9 cellular contexts compared by ENCODE assay signal in genomic region chr6:159758031-159759001, GRCh38. TPM values are rescaled to one million over a fixed set of nuclear protein-coding genes. Genes with fewer than 3 reads are reported as not detected.
DNase-seq lines count a peak whose midpoint lies in the region; ATAC-seq and TF ChIP-seq lines count a peak whose summit lies in the region.
"Had no signal": no experiment of that assay in that cellular context is flagged by ENCODE, and none has a peak within 500 bp of the region (broad histone marks: within the 10 kb centered on the region; RNA-seq: fewer than 3 reads in every experiment).

No MANE protein-coding gene starts in this region.

- peak overlapping the region; percentile 67 for H3K27ac Mint-ChIP-seq in activated T-helper 17 cell treated with anti-CD3 and anti-CD28 coated beads, Interleukin-2, amount 50 U/mL, for 72 hours

- H3K36me3 Mint-ChIP-seq in activated T-helper 17 cell treated with anti-CD3 and anti-CD28 coated beads, Interleukin-2, amount 50 U/mL, for 72 hours (ENCODE audit: low read depth), result peaks cover 90% of the 10 kb centered on the region

- ATAC-seq in activated T-helper 17 cell treated with anti-CD3 and anti-CD28 coated beads, Interleukin-2, amount 50 U/mL, for 72 hours (replicated peaks), result no peak
- no peak for ATAC-seq in GM19463 (IDR thresholded peaks at IDR 0.05; ENCODE audit: unreplicated experiment)

- H3K9me3 Mint-ChIP-seq in activated T-helper 17 cell treated with anti-CD3 and anti-CD28 coated beads, Interleukin-2, amount 50 U/mL, for 72 hours, result no peaks in the 10 kb centered on the region

- TF ChIP-seq CTCF in BE2C (IDR thresholded peaks at IDR 0.05; ENCODE audit: low read depth, low read length) (peak; percentile 29; the same call in 1 of the 2 replicates), HFF-Myc (IDR thresholded peaks at IDR 0.05; ENCODE audit: low read depth, low read length, missing control alignments) (peak; percentile 32)

- peaks cover 39% of the 10 kb centered on the region for H3K36me3 ChIP-seq in BE2C

- intact Hi-C loops in posterior cingulate gyrus (cut with DNase I), result no loop called here

- H3K4me3 Mint-ChIP-seq in activated T-helper 17 cell treated with anti-CD3 and anti-CD28 coated beads, Interleukin-2, amount 50 U/mL, for 72 hours, result no peak overlapping the region

- no peaks in the 10 kb centered on the region for H3K9me3 ChIP-seq in BE2C

- DNase-seq in BE2C (no peak), HFF-Myc (ENCODE audit: extremely low read depth, low read depth) (no peak), islet precursor cell (peak; percentile 80), NK-92 (lab: John Stamatoyannopoulos, UW; ENCODE audit: unreplicated experiment) (no peak), posterior cingulate gyrus (no peak), middle frontal gyrus (ENCODE audit: extremely low spot score, low spot score) (no peak)
- DNase-seq: anterior cingulate cortex had no signal

- H3K4me3 ChIP-seq in BE2C (ENCODE audit: low read depth, low read length) (no peak overlapping the region), HFF-Myc (replicated peaks; ENCODE audit: low read depth, low read length) (no peak overlapping the region)

- no peaks in the 10 kb centered on the region for H3K27me3 ChIP-seq in BE2C

- H3K4me1 ChIP-seq in BE2C, result no peaks in the 10 kb centered on the region

- peaks cover 25% of the 10 kb centered on the region for H3K4me1 Mint-ChIP-seq in activated T-helper 17 cell treated with anti-CD3 and anti-CD28 coated beads, Interleukin-2, amount 50 U/mL, for 72 hours

- no peaks in the 10 kb centered on the region for H3K27me3 Mint-ChIP-seq in activated T-helper 17 cell treated with anti-CD3 and anti-CD28 coated beads, Interleukin-2, amount 50 U/mL, for 72 hours

RNA-seq across cellular contexts. Expression of gene ACAT2, which starts 3.5 kb away (rescaled TPM):
- 12.2 TPM for polyA plus RNA-seq in BE2C (2012; ENCODE audit: insufficient read depth, insufficient read length, low read depth)
- 10 to 100 TPM; 66.2 to 90.3 TPM for total RNA-seq in activated T-helper 17 cell treated with anti-CD3 and anti-CD28 coated beads, Interleukin-2, amount 50 U/mL, for 72 hours

RNA-seq across cellular contexts. Expression of gene WTAP, which starts 31.0 kb away (rescaled TPM):
- polyA plus RNA-seq in BE2C (2012; ENCODE audit: insufficient read depth, insufficient read length, low read depth), result 96.2 TPM
- 10 to 100 TPM; 79.8 to 88.5 TPM for total RNA-seq in activated T-helper 17 cell treated with anti-CD3 and anti-CD28 coated beads, Interleukin-2, amount 50 U/mL, for 72 hours

RNA-seq across cellular contexts. Expression of gene TCP1, which starts 31.1 kb away (rescaled TPM):
- polyA plus RNA-seq in BE2C (2012; ENCODE audit: insufficient read depth, insufficient read length, low read depth), result 463 TPM
- total RNA-seq in activated T-helper 17 cell treated with anti-CD3 and anti-CD28 coated beads, Interleukin-2, amount 50 U/mL, for 72 hours, result 100 to 1,000 TPM; 321 to 554 TPM

RNA-seq across cellular contexts. Expression of gene MRPL18, which starts 32.0 kb away (rescaled TPM):
- polyA plus RNA-seq in BE2C (2012; ENCODE audit: insufficient read depth, insufficient read length, low read depth), result 128 TPM
- 100 to 1,000 TPM in 1 of 2 donors, 10 to 100 TPM in 1; 61.9 to 124 TPM for total RNA-seq in activated T-helper 17 cell treated with anti-CD3 and anti-CD28 coated beads, Interleukin-2, amount 50 U/mL, for 72 hours

RNA-seq across cellular contexts. Expression of gene PNLDC1, which starts 41.8 kb away (rescaled TPM):
- polyA plus RNA-seq in BE2C (2012; ENCODE audit: insufficient read depth, insufficient read length, low read depth), result 0.40 TPM
- total RNA-seq in activated T-helper 17 cell treated with anti-CD3 and anti-CD28 coated beads, Interleukin-2, amount 50 U/mL, for 72 hours, result under 1 TPM; 0.74 to 0.82 TPM
